Comparison of ENCODE assay signal across 1 cellular context in genomic region chr4:7661066-7661748, GRCh38.
TF ChIP-seq lines count a peak whose summit lies in the region.

No MANE protein-coding gene starts in this region.

TF ChIP-seq in IMR-90, 13 proteins besides CTCF, POLR2A, EP300 and RAD21 (continued from another document):
- TF ChIP-seq CHD1 (IDR thresholded peaks at IDR 0.05; ENCODE audit: low read depth, low read length), result no peak
- no peak for TF ChIP-seq MXI1 (IDR thresholded peaks at IDR 0.05; ENCODE audit: borderline replicate concordance, low read depth, low read length)
- TF ChIP-seq SMC3 (IDR thresholded peaks at IDR 0.05; ENCODE audit: low read depth, low read length), result no peak
- TF ChIP-seq MAFK (IDR thresholded peaks at IDR 0.05; ENCODE audit: low read depth, low read length), result no peak
- TF ChIP-seq ELK1 (IDR thresholded peaks at IDR 0.05; ENCODE audit: borderline replicate concordance, low read depth, low read length), result no peak
- TF ChIP-seq MAZ (IDR thresholded peaks at IDR 0.05; ENCODE audit: borderline replicate concordance, low read depth, low read length), result no peak
- TF ChIP-seq RCOR1 (IDR thresholded peaks at IDR 0.05; ENCODE audit: insufficient replicate concordance, low read length), result no peak
